13 cellular contexts compared by ENCODE assay signal in the genomic region with DNA sequence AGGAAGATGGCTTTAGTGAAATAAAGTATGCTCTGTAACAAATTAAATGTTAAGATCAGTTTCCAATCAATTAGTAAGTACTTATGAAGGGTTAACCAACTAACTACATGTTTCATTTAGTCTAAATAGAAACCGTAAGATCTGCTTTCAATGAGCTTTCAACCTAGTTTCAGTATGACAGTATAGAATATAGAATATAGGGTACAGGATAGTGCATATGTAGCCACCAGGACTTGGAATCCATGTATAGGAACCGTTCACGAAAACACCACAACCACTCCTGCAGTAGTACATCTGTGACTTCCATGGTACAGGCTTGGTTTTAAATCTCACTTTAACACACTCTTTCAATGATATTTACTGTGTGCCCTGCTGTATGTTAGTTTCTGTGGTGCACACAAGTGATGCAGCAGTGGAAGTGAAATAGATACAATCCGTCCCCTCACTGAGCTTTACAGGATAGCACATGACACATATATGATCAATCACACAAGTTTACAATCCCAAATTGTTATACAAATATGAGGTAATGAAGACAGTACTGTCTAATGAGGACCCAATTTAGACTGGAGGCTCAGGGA.
DNase-seq lines count a peak whose midpoint lies in the region; ATAC-seq and TF ChIP-seq lines count a peak whose summit lies in the region.
"Had no signal": no experiment of that assay in that cellular context is flagged by ENCODE, and none has a peak within 500 bp of the region (broad histone marks: within the 10 kb centered on the region; RNA-seq: fewer than 3 reads in every experiment).

No MANE protein-coding gene starts in this region.

- no peaks in the 10 kb centered on the region for H3K36me3 ChIP-seq in ascending aorta
- H3K36me3 ChIP-seq: vagina had no signal

- TF ChIP-seq CTCF in GM10266 (IDR thresholded peaks at IDR 0.05; ENCODE audit: control insufficient read depth, insufficient read depth, low read depth, missing control alignments) (no peak), ascending aorta (IDR thresholded peaks at IDR 0.05) (no peak)

- no peaks in the 10 kb centered on the region for H3K4me1 ChIP-seq in ascending aorta

- intact Hi-C loops in ascending aorta (cut with DNase I) (no loop called here), left cardiac atrium (cut with DNase I) (no loop called here)

- DNase-seq in GM10266 (ENCODE audit: extremely low spot score) (peak; percentile 7), ascending aorta (ENCODE audit: low spot score in 2 of 2) (no peak), left cardiac atrium (no peak), anterior cingulate cortex (lab: John Stamatoyannopoulos, UW) (no peak), NCI-H1436 (lab: John Stamatoyannopoulos, UW) (no peak)
- DNase-seq: amniotic stem cell, DMS53, NCI-H1930, T-helper 17 cell had no signal

- no peaks in the 10 kb centered on the region for H3K9me3 ChIP-seq in ascending aorta
- H3K9me3 ChIP-seq: vagina had no signal

- ATAC-seq in GM19438 (IDR thresholded peaks at IDR 0.05; ENCODE audit: low read depth, unreplicated experiment) = peak; percentile 49
- peak; percentile 64 for ATAC-seq in HG02852 (IDR thresholded peaks at IDR 0.05; ENCODE audit: unreplicated experiment)
- peak; percentile 51 for ATAC-seq in HG03520 (IDR thresholded peaks at IDR 0.05; ENCODE audit: unreplicated experiment)
- ATAC-seq in left cardiac atrium = no peak
- ATAC-seq: T-helper 17 cell had no signal

- H3K4me3 ChIP-seq in ascending aorta = no peak overlapping the region
- H3K4me3 ChIP-seq: vagina had no signal

- H3K27me3 ChIP-seq in ascending aorta = no peaks in the 10 kb centered on the region
- H3K27me3 ChIP-seq: vagina had no signal

- no peak overlapping the region for H3K27ac ChIP-seq in ascending aorta
- H3K27ac ChIP-seq: vagina had no signal

Comparison
In these comparisons a context has a peak if more than half of its experiments do, and no peak if none do; other contexts are left out.
1. ATAC-seq: peak in GM19438 (single experiment), HG02852 (single experiment) and HG03520 (single experiment); none in left cardiac atrium (0 of 2).